In genomic region chr5:150505816-150506215, GRCh38 we compare ENCODE assay signal across 19 cellular contexts. TPM values are rescaled to one million over a fixed set of nuclear protein-coding genes. Genes with fewer than 3 reads are reported as not detected.
DNase-seq lines count a peak whose midpoint lies in the region; ATAC-seq and TF ChIP-seq lines count a peak whose summit lies in the region.
"Had no signal": no experiment of that assay in that cellular context is flagged by ENCODE, and none has a peak within 500 bp of the region (broad histone marks: within the 10 kb centered on the region; RNA-seq: fewer than 3 reads in every experiment).

No MANE protein-coding gene starts in this region.

- H2BK120ac ChIP-seq in H9 (ENCODE audit: low read depth, low read length, poor library complexity, severe bottlenecking) = no peak overlapping the region

- no peak overlapping the region for H3K18ac ChIP-seq in H9 (ENCODE audit: insufficient read length, low read depth, low read length)

- H3K9me3 ChIP-seq in Caco-2 = no peaks in the 10 kb centered on the region
- no peaks in the 10 kb centered on the region for H3K9me3 ChIP-seq in body of pancreas
- H3K9me3 ChIP-seq in lower lobe of right lung = no peaks in the 10 kb centered on the region
- no peaks in the 10 kb centered on the region for H3K9me3 ChIP-seq in stomach
- no peaks in the 10 kb centered on the region for H3K9me3 ChIP-seq in H9 (ENCODE audit: control insufficient read depth, low read depth, low read length)
- H3K9me3 ChIP-seq in Peyer's patch = no peaks in the 10 kb centered on the region

- no peak overlapping the region for H3K4me3 Mint-ChIP-seq in Caco-2 (ENCODE audit: unreplicated experiment)
- no peak overlapping the region for H3K4me3 Mint-ChIP-seq in H9
- H3K4me3 Mint-ChIP-seq: CD8-positive, alpha-beta memory T cell; neural progenitor cell; stimulated activated naive CD8-positive, alpha-beta T cell treated with anti-CD3 and anti-CD28 coated beads, Interleukin-15, Interleukin-2, amounts not matched to agents 100 ng/mL and 50 ng/mL, for 24 hours; T-cell had no signal

- POLR2A ChIA-PET in Caco-2 (lab: Charles Lee) = no interaction called here

- H3K27me3 ChIP-seq in Caco-2 (replicated peaks; ENCODE audit: control insufficient read depth, insufficient read depth, low read length) = no peaks in the 10 kb centered on the region
- no peaks in the 10 kb centered on the region for H3K27me3 ChIP-seq in body of pancreas
- no peaks in the 10 kb centered on the region for H3K27me3 ChIP-seq in lower lobe of right lung (ENCODE audit: low read depth)
- H3K27me3 ChIP-seq in stomach = no peaks in the 10 kb centered on the region
- H3K27me3 ChIP-seq in H9 (ENCODE audit: insufficient read depth, low read length) = no peaks in the 10 kb centered on the region
- no peaks in the 10 kb centered on the region for H3K27me3 ChIP-seq in Peyer's patch
- H3K27me3 ChIP-seq: neural progenitor cell had no signal

- DNase-seq in Caco-2 = no peak
- no peak for DNase-seq in body of pancreas
- no peak for DNase-seq in lower lobe of right lung
- no peak for DNase-seq in stomach
- no peak for DNase-seq in H9
- no peak for DNase-seq in Peyer's patch
- DNase-seq: activated gamma-delta T cell treated with Interleukin-2 at 50 U/mL for 16 hours; CD8-positive, alpha-beta memory T cell; foreskin fibroblast; left colon; NCI-H1417 treated with DMSO at 0.1 percent for 48 hours; NCI-H524 treated with DMSO at 0.1 percent for 48 hours; SIG-M5; stimulated activated CD4-positive, alpha-beta T cell treated with anti-CD3 and anti-CD28 coated beads, Interleukin-2, amount 100 ng/mL, for 24 hours; T-cell had no signal

- no peak overlapping the region for H4K8ac ChIP-seq in H9 (replicated peaks; ENCODE audit: insufficient read length, low read depth, low read length)

- no peaks in the 10 kb centered on the region for H3K9me3 Mint-ChIP-seq in Caco-2 (ENCODE audit: unreplicated experiment)
- no peaks in the 10 kb centered on the region for H3K9me3 Mint-ChIP-seq in H9
- H3K9me3 Mint-ChIP-seq: CD8-positive, alpha-beta memory T cell; neural progenitor cell; stimulated activated naive CD8-positive, alpha-beta T cell treated with anti-CD3 and anti-CD28 coated beads, Interleukin-15, Interleukin-2, amounts not matched to agents 100 ng/mL and 50 ng/mL, for 24 hours; T-cell had no signal

- H3K4me2 ChIP-seq in H9 (ENCODE audit: insufficient read depth, insufficient read length, low read length) = no peak overlapping the region

- no peak overlapping the region for H3K9ac ChIP-seq in H9 (ENCODE audit: extremely low read depth, insufficient read length, low read length)
- H3K9ac ChIP-seq: neural progenitor cell had no signal

- TF ChIP-seq POLR2A in body of pancreas (IDR thresholded peaks at IDR 0.05) = no peak
- TF ChIP-seq POLR2A in stomach (IDR thresholded peaks at IDR 0.05) = no peak
- no peak for TF ChIP-seq POLR2A in Peyer's patch (IDR thresholded peaks at IDR 0.05)

- H3K36me3 ChIP-seq in Caco-2 (ENCODE audit: control insufficient read depth, insufficient read depth, low read length) (0 out of 2 replicates have a peak, but pooled peaks cover 2% of the 10 kb centered on the region), body of pancreas (replicated peaks in 1 of 2; ENCODE audit: insufficient read depth in 1 of 2, low read depth in 2 of 2) (no peaks in the 10 kb centered on the region), lower lobe of right lung (no peaks in the 10 kb centered on the region), stomach (no peaks in the 10 kb centered on the region), Peyer's patch (no peaks in the 10 kb centered on the region)
- H3K36me3 ChIP-seq: neural progenitor cell had no signal

- H3K23me2 ChIP-seq in H9 (ENCODE audit: insufficient read length, low read depth, low read length, poor library complexity, severe bottlenecking) = no peaks in the 10 kb centered on the region

- peaks cover 2% of the 10 kb centered on the region for H3K79me1 ChIP-seq in H9 (ENCODE audit: insufficient read depth, low read depth, low read length, poor library complexity, severe bottlenecking)

- H4K91ac ChIP-seq in H9 (ENCODE audit: insufficient read length, low read depth, low read length) = no peak overlapping the region

- H3K4me1 ChIP-seq in Caco-2 (peaks cover 49% of the 10 kb centered on the region), body of pancreas (peaks cover 100% of the 10 kb centered on the region), lower lobe of right lung (peaks cover 97% of the 10 kb centered on the region), stomach (peaks cover 76 to 100% (median 94%) of the 10 kb centered on the region in 4 donors), H9 (ENCODE audit: insufficient read depth, low read length) (no peaks in the 10 kb centered on the region; the same call in 1 of the 2 replicates), Peyer's patch (peaks cover 0 to 87% (median 6%) of the 10 kb centered on the region in 4 donors)

- ATAC-seq in body of pancreas = no peak
- no peak for ATAC-seq in lower lobe of right lung
- ATAC-seq in HG02678 (IDR thresholded peaks at IDR 0.05; ENCODE audit: unreplicated experiment) = no peak
- ATAC-seq in GM21786 (IDR thresholded peaks at IDR 0.05; ENCODE audit: unreplicated experiment) = no peak
- ATAC-seq: left colon, T-cell had no signal

- H3K4me3 ChIP-seq in Caco-2 (ENCODE audit: low read depth, low read length) (no peak overlapping the region), body of pancreas (no peak overlapping the region), lower lobe of right lung (no peak overlapping the region), stomach (no peak overlapping the region), Peyer's patch (no peak overlapping the region)
- H3K4me3 ChIP-seq: neural progenitor cell had no signal

- BruUV-seq in Caco-2 (replicated peaks; lab: Mats Ljungman, UMichigan) = no TSS peak

- CTCF ChIA-PET in Caco-2 (lab: Charles Lee) = no interaction called here

- H2BK20ac ChIP-seq in H9 (ENCODE audit: low read depth, low read length, poor library complexity, severe bottlenecking) = no peak overlapping the region

- peak overlapping the region; percentile 96 for H3K27ac Mint-ChIP-seq in Caco-2 (ENCODE audit: unreplicated experiment)
- H3K27ac Mint-ChIP-seq in H9 = peak overlapping the region in 1 of 3 experiments; percentile 28; a peak in 1 of 7 replicates
- H3K27ac Mint-ChIP-seq: CD8-positive, alpha-beta memory T cell; neural progenitor cell; stimulated activated naive CD8-positive, alpha-beta T cell treated with anti-CD3 and anti-CD28 coated beads, Interleukin-15, Interleukin-2, amounts not matched to agents 100 ng/mL and 50 ng/mL, for 24 hours; T-cell had no signal

- WGBS in body of pancreas, 2 donors = 89 to 91% methylated on average over 6 to 8 of the region's 8 CpGs
- 91 to 95% (median 93%) methylated on average over 8 of the region's 8 CpGs for WGBS in stomach, 5 donors
- no CpG with 5 or more reads among the region's 8 CpGs for WGBS in H9 (ENCODE audit: extremely low coverage, insufficient read length, low lambda C conversion rate)

- H2AK5ac ChIP-seq in H9 (ENCODE audit: insufficient read length, low read length) = no peak overlapping the region

- no peak overlapping the region; the same call in 1 of the 2 replicates for H3K14ac ChIP-seq in H9 (ENCODE audit: insufficient read depth, low read length)

- H2BK12ac ChIP-seq in H9 (ENCODE audit: insufficient read length, low read depth, low read length) = no peak overlapping the region

- no peak overlapping the region for H4K5ac ChIP-seq in H9 (ENCODE audit: insufficient read length, low read depth, low read length)

- H3K36me3 Mint-ChIP-seq in Caco-2 (ENCODE audit: insufficient read depth, unreplicated experiment) = peaks cover 27% of the 10 kb centered on the region
- peaks cover 0 to 6% (median 0%) of the 10 kb centered on the region in 3 experiments; a peak in 3 of 7 replicates for H3K36me3 Mint-ChIP-seq in H9 (ENCODE audit: insufficient read depth in 1 of 3, low read depth in 3 of 3)
- H3K36me3 Mint-ChIP-seq: CD8-positive, alpha-beta memory T cell; T-cell had no signal

- H3K27ac ChIP-seq in body of pancreas (peak overlapping the region in 3 of 4 donors; percentile 76 to 80 (median 78)), lower lobe of right lung (peak overlapping the region; percentile 78), stomach (peak overlapping the region in 4 of 5 donors; percentile 78 to 87 (median 82)), H9 (ENCODE audit: insufficient read length, low read depth, low read length) (no peak overlapping the region), Peyer's patch (no peak overlapping the region)

- H2BK15ac ChIP-seq in H9 (ENCODE audit: low read depth, low read length) = no peak overlapping the region

- no peaks in the 10 kb centered on the region for H4K20me1 ChIP-seq in H9 (ENCODE audit: control insufficient read depth, insufficient read depth, insufficient read length)

- no peak overlapping the region for H3K4ac ChIP-seq in H9 (ENCODE audit: low read depth, low read length)

- no peak overlapping the region for H3K56ac ChIP-seq in H9 (ENCODE audit: insufficient read length, low read depth, low read length)

- TF ChIP-seq CTCF in Caco-2 (IDR thresholded peaks at IDR 0.05; ENCODE audit: insufficient read depth in 1 of 2, low read depth in 1 of 2, low read length in 1 of 2, severe bottlenecking in 1 of 2, unreplicated experiment in 1 of 2) (no peak), body of pancreas (IDR thresholded peaks at IDR 0.05) (no peak), lower lobe of right lung (IDR thresholded peaks at IDR 0.05) (no peak), stomach (IDR thresholded peaks at IDR 0.05) (no peak), H9 (conservative IDR thresholded peaks at IDR 0.05) (no peak), Peyer's patch (IDR thresholded peaks at IDR 0.05) (no peak)

- H2BK5ac ChIP-seq in H9 (ENCODE audit: insufficient read length, low read length) = no peak overlapping the region

- no peaks in the 10 kb centered on the region for H3K27me3 Mint-ChIP-seq in Caco-2 (ENCODE audit: insufficient read depth, unreplicated experiment)
- H3K27me3 Mint-ChIP-seq in H9 (ENCODE audit: low read depth) = no peaks in the 10 kb centered on the region
- H3K27me3 Mint-ChIP-seq: CD8-positive, alpha-beta memory T cell; stimulated activated naive CD8-positive, alpha-beta T cell treated with anti-CD3 and anti-CD28 coated beads, Interleukin-15, Interleukin-2, amounts not matched to agents 100 ng/mL and 50 ng/mL, for 24 hours; T-cell had no signal

- peaks cover 42% of the 10 kb centered on the region for H3K4me1 Mint-ChIP-seq in Caco-2 (ENCODE audit: low read depth, unreplicated experiment)
- peaks cover 62 to 68% of the 10 kb centered on the region in 2 experiments for H3K4me1 Mint-ChIP-seq in H9
- H3K4me1 Mint-ChIP-seq: CD8-positive, alpha-beta memory T cell; T-cell had no signal

- intact Hi-C loops in Caco-2 (cut with micrococcal nuclease; ENCODE audit: unreplicated experiment) (no loop called here), body of pancreas (cut with DNase I) (no loop called here), lower lobe of right lung (cut with DNase I) (no loop called here), stomach (cut with DNase I; ENCODE audit: low total_unique reads) (no loop called here)

- H3K23ac ChIP-seq in H9 (ENCODE audit: insufficient read length, low read depth, low read length) = no peak overlapping the region

- no peak overlapping the region for H2AFZ ChIP-seq in H9 (ENCODE audit: low read length)
- H2AFZ ChIP-seq: neural progenitor cell had no signal

- peaks cover 5% of the 10 kb centered on the region; the same call in 1 of the 2 replicates for H3K79me2 ChIP-seq in H9 (ENCODE audit: insufficient read depth, low read length)

- no peak for TF ChIP-seq EP300 in stomach (IDR thresholded peaks at IDR 0.05)

- H3T11ph ChIP-seq in H9 (ENCODE audit: low read length) = no peak overlapping the region

RNA-seq across cellular contexts. Expression of gene NDST1, which starts 2.1 kb away (rescaled TPM):
- total RNA-seq in Caco-2 (2022) = 106 and 110 TPM in 2 replicates
- 10 to 100 TPM; 37.6 to 56.0 TPM for total RNA-seq in body of pancreas
- total RNA-seq in lower lobe of right lung = 117 TPM
- 10 to 100 TPM; 14.2 to 32.9 (median 21.6) TPM for total RNA-seq in stomach
- 10 to 100 TPM in 1 of 3 donors, 1 to 10 TPM in 2; 6.4 to 15.3 (median 7.2) TPM for polyA plus RNA-seq in stomach
- 59.2 and 65.5 TPM in 2 replicates for total RNA-seq in H9 (2021)
- total RNA-seq in Peyer's patch = 100 to 1,000 TPM in 2 of 4 donors, 10 to 100 TPM in 2; 80.9 to 168 (median 118) TPM

RNA-seq across cellular contexts. Expression of gene RPS14, which starts 56.3 kb away (rescaled TPM):
- 2,300 and 2,382 TPM in 2 replicates for total RNA-seq in Caco-2 (2022)
- total RNA-seq in body of pancreas = 1,000 to 10,000 TPM; 1,348 to 2,916 TPM
- total RNA-seq in lower lobe of right lung = 1,651 TPM
- total RNA-seq in stomach = 1,000 to 10,000 TPM in 4 of 5 donors, 100 to 1,000 TPM in 1; 899 to 3,971 (median 1,858) TPM
- polyA plus RNA-seq in stomach = 1,000 to 10,000 TPM; 4,327 to 6,427 (median 4,820) TPM
- 2,533 and 2,603 TPM in 2 replicates for total RNA-seq in H9 (2021)
- 1,000 to 10,000 TPM in 3 of 4 donors, 100 to 1,000 TPM in 1; 975 to 1,961 (median 1,274) TPM for total RNA-seq in Peyer's patch

Comparison
In these comparisons a context has a peak if more than half of its experiments do, and no peak if none do; other contexts are left out.
1. H3K27ac ChIP-seq: peak in body of pancreas (3 of 4), lower lobe of right lung (single experiment) and stomach (4 of 5); none in H9 (single experiment) and Peyer's patch (0 of 4).